8 cellular contexts compared by ENCODE assay signal in genomic region chr9:133114451-133114885, GRCh38. TPM values are rescaled to one million over a fixed set of nuclear protein-coding genes. Genes with fewer than 3 reads are reported as not detected.
DNase-seq lines count a peak whose midpoint lies in the region; ATAC-seq and TF ChIP-seq lines count a peak whose summit lies in the region.

No MANE protein-coding gene starts in this region.

- H2AK9ac ChIP-seq in IMR-90 (replicated peaks; ENCODE audit: low read depth, low read length, poor library complexity) = peak overlapping the region; percentile 74

- ATAC-seq in IMR-90 (ENCODE audit: low read depth) = peak; percentile 41
- ATAC-seq in central memory CD8-positive, alpha-beta T cell (replicated peaks; ENCODE audit: extremely low read depth, poor library complexity, severe bottlenecking) = no peak
- ATAC-seq in HG02938 (IDR thresholded peaks at IDR 0.05; ENCODE audit: unreplicated experiment) = no peak
- ATAC-seq in activated CD4-positive, CD25-positive, alpha-beta regulatory T cell treated with anti-CD3 and anti-CD28 coated beads, Interleukin-2, amount 50 U/mL, for 24 hours = no peak
- ATAC-seq in GM21381 (IDR thresholded peaks at IDR 0.05; ENCODE audit: unreplicated experiment) = no peak

- peaks cover 61% of the 10 kb centered on the region for H3K4me1 ChIP-seq in BE2C
- peaks cover 25% of the 10 kb centered on the region for H3K4me1 ChIP-seq in IMR-90 (ENCODE audit: control insufficient read depth, insufficient read depth, low read length)

- in situ Hi-C loops in IMR-90 (cut with MboI; ENCODE audit: low sequenced_read_pairs) = no loop called here

- H3K27me3 Mint-ChIP-seq in central memory CD8-positive, alpha-beta T cell = no peaks in the 10 kb centered on the region

- no peak overlapping the region for H3K56ac ChIP-seq in IMR-90 (ENCODE audit: extremely low read depth, insufficient read depth, low read length)

- TF ChIP-seq RAD21 in IMR-90 (IDR thresholded peaks at IDR 0.05; ENCODE audit: low read length) = no peak

- H3K4me1 Mint-ChIP-seq in central memory CD8-positive, alpha-beta T cell = peaks cover 50% of the 10 kb centered on the region

- H2AFZ ChIP-seq in IMR-90 (replicated peaks; ENCODE audit: low read length, poor library complexity) = peak overlapping the region; percentile 73

- peak overlapping the region; percentile 7 for H2BK5ac ChIP-seq in IMR-90 (ENCODE audit: low read depth, low read length, poor library complexity, severe bottlenecking)

- H4K5ac ChIP-seq in IMR-90 (ENCODE audit: low read depth, low read length) = no peak overlapping the region

- DNase-seq in BE2C (peak; percentile 96), IMR-90 (peak; percentile 21), myocyte (ENCODE audit: low read depth) (peak; percentile 85), NCI-H1092 treated with DMSO at 0.1 percent for 48 hours (lab: John Stamatoyannopoulos, UW) (no peak)
- no peak for DNase-seq in central memory CD8-positive, alpha-beta T cell (ENCODE audit: low spot score in 2 of 2)

- H3K23ac ChIP-seq in IMR-90 (ENCODE audit: low read depth, low read length) = no peak overlapping the region

- peak overlapping the region; percentile 44 for H3K4me3 Mint-ChIP-seq in central memory CD8-positive, alpha-beta T cell

- H4K91ac ChIP-seq in IMR-90 (ENCODE audit: insufficient read depth, low read depth, low read length) = no peak overlapping the region

- peak overlapping the region; percentile 6; the same call in 1 of the 2 replicates for H3K14ac ChIP-seq in IMR-90 (replicated peaks; ENCODE audit: low read depth, low read length)

- TF ChIP-seq POLR2A in IMR-90 (IDR thresholded peaks at IDR 0.05; ENCODE audit: low read depth, low read length) = no peak

- peak overlapping the region; percentile 94 for H3K27ac Mint-ChIP-seq in central memory CD8-positive, alpha-beta T cell (ENCODE audit: low read depth)

- H3K27me3 ChIP-seq in BE2C (no peaks in the 10 kb centered on the region), IMR-90 (ENCODE audit: control insufficient read depth, insufficient read depth, low read length) (no peaks in the 10 kb centered on the region)

- POLR2A ChIA-PET in IMR-90 (lab: Charles Lee; ENCODE audit: unreplicated experiment) = no interaction called here

- peak overlapping the region; percentile 43; the same call in 1 of the 2 replicates for H3K4ac ChIP-seq in IMR-90 (ENCODE audit: low read depth, low read length)

- no TSS peak for BruUV-seq in IMR-90 (replicated peaks; lab: Mats Ljungman, UMichigan)

- H3K4me2 ChIP-seq in IMR-90 (ENCODE audit: low read depth, low read length) = no peak overlapping the region

- peaks cover 78% of the 10 kb centered on the region for H4K20me1 ChIP-seq in IMR-90 (ENCODE audit: insufficient read depth, low read length)

- H2BK15ac ChIP-seq in IMR-90 (ENCODE audit: low read depth, low read length) = no peak overlapping the region

- H3K36me3 Mint-ChIP-seq in central memory CD8-positive, alpha-beta T cell (ENCODE audit: insufficient read depth) = peaks cover 34% of the 10 kb centered on the region

- H3K18ac ChIP-seq in IMR-90 (ENCODE audit: low read depth, low read length) = no peak overlapping the region

- H3K9ac ChIP-seq in IMR-90 (ENCODE audit: low read depth, low read length) = peak overlapping the region; percentile 18; the same call in 1 of the 2 replicates

- peaks cover 26 to 75% of the 10 kb centered on the region in 2 experiments for H3K79me1 ChIP-seq in IMR-90 (ENCODE audit: low read depth in 1 of 2, low read length in 2 of 2)

- WGBS in IMR-90 (ENCODE audit: extremely low coverage in 2 of 2, insufficient read length in 1 of 2), 2 experiments = 84% methylated on average over 4 of the region's 8 CpGs; no CpG with 5 or more reads in 1 of the 2 experiments

- no peaks in the 10 kb centered on the region for H3K9me3 Mint-ChIP-seq in central memory CD8-positive, alpha-beta T cell

- H3K36me3 ChIP-seq in BE2C (peaks cover 66% of the 10 kb centered on the region), IMR-90 (ENCODE audit: control insufficient read depth, insufficient read depth, low read length) (peaks cover 10% of the 10 kb centered on the region; the same call in 1 of the 2 replicates)

- intact Hi-C loops in IMR-90 (cut with micrococcal nuclease) = no loop called here

- no peak overlapping the region for H2BK20ac ChIP-seq in IMR-90 (ENCODE audit: low read depth, low read length)

- TF ChIP-seq CTCF in BE2C (IDR thresholded peaks at IDR 0.05; ENCODE audit: low read depth, low read length) = no peak
- TF ChIP-seq CTCF in IMR-90 (conservative IDR thresholded peaks at IDR 0.05; ENCODE audit: low read depth, low read length) = no peak

- H3K9me3 ChIP-seq in BE2C = no peaks in the 10 kb centered on the region
- no peaks in the 10 kb centered on the region for H3K9me3 ChIP-seq in IMR-90 (ENCODE audit: control insufficient read depth, insufficient read depth, low read length)

- H2AK5ac ChIP-seq in IMR-90 (ENCODE audit: low read depth, low read length) = peak overlapping the region; percentile 23; the same call in 1 of the 2 replicates

- H3K4me3 ChIP-seq in BE2C (ENCODE audit: low read depth, low read length) (peak overlapping the region; percentile 38; the same call in 1 of the 2 replicates), IMR-90 (ENCODE audit: insufficient read depth, low read depth, low read length) (no peak overlapping the region)

- CTCF ChIA-PET in IMR-90 (lab: Yijun Ruan, JAX) = interaction anchor here (1.1 to 2.9 kb wide), 2 partner anchors 30 to 33 kb away, joined by 3 to 10 read pairs; no protein-coding TSS in a partner anchor

- no peak overlapping the region for H3K27ac ChIP-seq in IMR-90 (ENCODE audit: insufficient read depth, low read length)

- no peak overlapping the region; a peak in 1 of 4 replicates for H4K8ac ChIP-seq in IMR-90 (ENCODE audit: low read depth in 2 of 2, low read length in 2 of 2)

- no peak overlapping the region for H2BK120ac ChIP-seq in IMR-90 (ENCODE audit: low read depth, low read length)

- peaks cover 16% of the 10 kb centered on the region for H3K9me1 ChIP-seq in IMR-90 (ENCODE audit: insufficient read depth, low read length)

- dilution Hi-C loops in IMR-90 (cut with HindIII; ENCODE audit: low sequenced_read_pairs, unreplicated experiment) = no loop called here

TF ChIP-seq in IMR-90, 13 proteins besides CTCF, POLR2A, EP300 and RAD21:
- TF ChIP-seq USF2 (IDR thresholded peaks at IDR 0.05; ENCODE audit: low read depth, low read length) (no peak), NFE2L2 (IDR thresholded peaks at IDR 0.05; ENCODE audit: low read depth, low read length) (no peak), CHD1 (IDR thresholded peaks at IDR 0.05; ENCODE audit: low read depth, low read length) (no peak), MAZ (IDR thresholded peaks at IDR 0.05; ENCODE audit: borderline replicate concordance, low read depth, low read length) (no peak), SMC3 (IDR thresholded peaks at IDR 0.05; ENCODE audit: low read depth, low read length) (no peak), CEBPB (IDR thresholded peaks at IDR 0.05; ENCODE audit: low read depth, low read length) (no peak), MAFK (IDR thresholded peaks at IDR 0.05; ENCODE audit: low read depth, low read length) (no peak), ELK1 (IDR thresholded peaks at IDR 0.05; ENCODE audit: borderline replicate concordance, low read depth, low read length) (no peak), RCOR1 (IDR thresholded peaks at IDR 0.05; ENCODE audit: insufficient replicate concordance, low read length) (no peak)
TF ChIP-seq in IMR-90: peak in this region for 0.

RNA-seq across cellular contexts. Expression of gene RALGDS, which starts 6.6 kb away (rescaled TPM):
- polyA plus RNA-seq in BE2C (2012; ENCODE audit: insufficient read depth, insufficient read length, low read depth) = 327 TPM
- 12.2 and 13.1 TPM in 2 replicates for total RNA-seq in IMR-90 (2012; rRNA removed)
- 36.9 and 37.2 TPM in 2 replicates for polyA plus RNA-seq in IMR-90 (2012; rRNA removed)
- polyA plus RNA-seq in IMR-90 (2012; cell fraction: cytosol; rRNA removed) = 33.9 and 37.7 TPM in 2 replicates
- 160 and 211 TPM in 2 replicates for polyA plus RNA-seq in IMR-90 (2012; cell fraction: nucleus; rRNA removed; ENCODE audit: low replicate concordance)
- total RNA-seq in myocyte = 11.3 and 17.6 TPM in 2 replicates
- polyA plus RNA-seq in myocyte (2012) = 13.4 TPM

RNA-seq across cellular contexts. Expression of gene GBGT1, which starts 49.2 kb away (rescaled TPM):
- polyA plus RNA-seq in BE2C (2012; ENCODE audit: insufficient read depth, insufficient read length, low read depth) = 7.4 TPM
- total RNA-seq in IMR-90 (2012; rRNA removed) (0.83 and 1.8 TPM in 2 replicates), myocyte (1.4 and 5.9 TPM in 2 replicates)
- 2.4 and 3.2 TPM in 2 replicates for polyA plus RNA-seq in IMR-90 (2012; rRNA removed)
- 4.8 and 4.9 TPM in 2 replicates for polyA plus RNA-seq in IMR-90 (2012; cell fraction: cytosol; rRNA removed)
- 7.1 and 11.3 TPM in 2 replicates for polyA plus RNA-seq in IMR-90 (2012; cell fraction: nucleus; rRNA removed; ENCODE audit: low replicate concordance)
- polyA plus RNA-seq in myocyte (2012) = 0.37 TPM

RNA-seq across cellular contexts. Expression of gene CEL, which starts 52.7 kb away (rescaled TPM):
- polyA plus RNA-seq in BE2C (2012; ENCODE audit: insufficient read depth, insufficient read length, low read depth) = 5.6 TPM
- total RNA-seq in IMR-90 (2012; rRNA removed) (under 0.01 TPM in 2 replicates), myocyte (0.67 and 0.73 TPM in 2 replicates)
- 0.67 and 0.75 TPM in 2 replicates for polyA plus RNA-seq in IMR-90 (2012; rRNA removed)
- polyA plus RNA-seq in IMR-90 (2012; cell fraction: cytosol; rRNA removed) = 0.27 and 0.51 TPM in 2 replicates
- 5.5 and 8.5 TPM in 2 replicates for polyA plus RNA-seq in IMR-90 (2012; cell fraction: nucleus; rRNA removed; ENCODE audit: low replicate concordance)
- polyA plus RNA-seq in myocyte (2012) = 0.59 TPM

Comparison
In these comparisons a context has a peak if more than half of its experiments do, and no peak if none do; other contexts are left out.
1. DNase-seq: peak in BE2C (single experiment), IMR-90 (single experiment) and myocyte (single experiment); none in central memory CD8-positive, alpha-beta T cell (0 of 2) and NCI-H1092 treated with DMSO at 0.1 percent for 48 hours (single experiment).